ENCODE assay signal across 24 cellular contexts in the genomic region with DNA sequence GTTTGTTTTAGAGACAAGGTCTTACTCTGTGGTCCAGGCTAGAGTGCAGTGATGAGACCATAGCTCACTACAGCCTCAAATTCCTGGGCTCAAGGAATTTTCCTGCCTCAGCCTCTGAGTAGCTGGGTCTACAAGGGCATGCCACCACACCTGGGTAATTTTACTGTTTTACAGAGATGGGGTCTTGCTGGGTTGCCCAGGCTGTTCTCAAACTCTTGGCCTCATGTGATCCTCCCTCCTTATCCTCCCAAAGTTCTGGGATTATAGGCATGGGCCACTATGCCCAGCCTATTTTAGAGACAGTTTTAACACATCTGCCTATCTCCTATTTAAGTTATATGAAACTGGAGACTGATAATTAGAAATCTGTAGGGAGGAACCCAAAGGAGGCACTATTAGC. TPM values are rescaled to one million over a fixed set of nuclear protein-coding genes. Genes with fewer than 3 reads are reported as not detected.
DNase-seq lines count a peak whose midpoint lies in the region; ATAC-seq, FAIRE-seq and TF ChIP-seq lines count a peak whose summit lies in the region.
"Had no signal": no experiment of that assay in that cellular context is flagged by ENCODE, and none has a peak within 500 bp of the region (broad histone marks: within the 10 kb centered on the region; RNA-seq: fewer than 3 reads in every experiment).

No MANE protein-coding gene starts in this region.

- no peak for FAIRE-seq in astrocyte (lab: Jason Lieb, UNC)
- FAIRE-seq: islet of Langerhans had no signal

- peak overlapping the region; percentile 34; the same call in 1 of the 2 replicates for H3K4me2 ChIP-seq in OCI-LY3 (ENCODE audit: low read length)
- peak overlapping the region; percentile 41 for H3K4me2 ChIP-seq in astrocyte (ENCODE audit: low read length)
- no peak overlapping the region for H3K4me2 ChIP-seq in GM23248 (ENCODE audit: unreplicated experiment)

- H3K4me1 Mint-ChIP-seq in natural killer cell treated with Interleukin-12 subunit alpha and Interleukin-12 subunit beta and Interleukin-15 and Interleukin-18, amount 100 ng/mL, for 72 hours (ENCODE audit: low read depth in 2 of 2) = peaks cover 11 to 18% of the 10 kb centered on the region in 2 donors
- H3K4me1 Mint-ChIP-seq in natural killer cell (peaks cover 13 to 19% of the 10 kb centered on the region in 2 donors), astrocyte (ENCODE audit: low read depth, unreplicated experiment) (peaks cover 16% of the 10 kb centered on the region), glutamatergic neuron (ENCODE audit: low read depth, unreplicated experiment) (peaks cover 12% of the 10 kb centered on the region)
- peaks cover 33% of the 10 kb centered on the region for H3K4me1 Mint-ChIP-seq in stimulated activated memory B cell treated with anti-CD40 and anti-IgM and Interleukin-4, amounts not matched to agents 10 μg/mL and 1 μg/mL and 100 μg/mL, for 72 hours

- no peaks in the 10 kb centered on the region for H3K9me3 Mint-ChIP-seq in natural killer cell treated with Interleukin-12 subunit alpha and Interleukin-12 subunit beta and Interleukin-15 and Interleukin-18, amount 100 ng/mL, for 72 hours
- H3K9me3 Mint-ChIP-seq in natural killer cell (no peaks in the 10 kb centered on the region), astrocyte (ENCODE audit: unreplicated experiment) (no peaks in the 10 kb centered on the region), glutamatergic neuron (ENCODE audit: unreplicated experiment) (peaks cover 3% of the 10 kb centered on the region)
- H3K9me3 Mint-ChIP-seq in stimulated activated memory B cell treated with anti-CD40 and anti-IgM and Interleukin-4, amounts not matched to agents 10 μg/mL and 1 μg/mL and 100 μg/mL, for 72 hours = peaks cover 3% of the 10 kb centered on the region
- H3K9me3 Mint-ChIP-seq: activated T-cell treated with anti-CD3 and anti-CD28 coated beads, Interleukin-2, amount 50 U/mL, for 24 hours; CD8-positive, alpha-beta memory T cell had no signal

- DNase-seq in natural killer cell treated with Interleukin-12 subunit alpha and Interleukin-12 subunit beta and Interleukin-15 and Interleukin-18, amount 100 ng/mL, for 72 hours (ENCODE audit: low spot score) = no peak
- DNase-seq in natural killer cell (no peak), astrocyte (ENCODE audit: low read depth) (no peak), GM23248 (no peak), glutamatergic neuron (no peak), NOMO-1 treated with DMSO at 0.1 percent for 48 hours (lab: John Stamatoyannopoulos, UW; ENCODE audit: unreplicated experiment) (no peak)
- DNase-seq: activated CD4-positive, alpha-beta T cell treated with anti-CD3 and anti-CD28 coated beads for 36 hours; activated gamma-delta T cell treated with Interleukin-2 at 50 U/mL for 16 hours; activated T-cell treated with anti-CD3 and anti-CD28 coated beads, Interleukin-2, amount 50 U/mL, for 24 hours; body of pancreas; left ventricle myocardium inferior; NCI-H1694; NCI-H510A; stimulated activated CD8-positive, alpha-beta memory T cell treated with anti-CD3 and anti-CD28 coated beads, Interleukin-4, amount 100 ng/mL, for 48 hours; transverse colon had no signal

- TF ChIP-seq CTCF in natural killer cell (IDR thresholded peaks at IDR 0.05) (no peak), OCI-LY3 (IDR thresholded peaks at IDR 0.05; ENCODE audit: low read depth, low read length) (no peak), astrocyte (IDR thresholded peaks at IDR 0.05; ENCODE audit: insufficient read depth, low read depth, low read length) (no peak), glutamatergic neuron (IDR thresholded peaks at IDR 0.05; ENCODE audit: partially characterized antibody, unreplicated experiment) (no peak)

- no peaks in the 10 kb centered on the region for H3K9me3 ChIP-seq in OCI-LY3 (ENCODE audit: insufficient read depth, low read length)
- no peaks in the 10 kb centered on the region for H3K9me3 ChIP-seq in astrocyte (ENCODE audit: insufficient read depth, low read depth, low read length)
- no peaks in the 10 kb centered on the region for H3K9me3 ChIP-seq in GM23248 (ENCODE audit: low read depth)
- H3K9me3 ChIP-seq: body of pancreas, left ventricle myocardium inferior, SJCRH30, transverse colon had no signal

- in situ Hi-C loops in GM23248 (cut with MboI) = no loop called here

- H3K36me3 ChIP-seq in OCI-LY3 (replicated peaks; ENCODE audit: low read depth, low read length) = no peaks in the 10 kb centered on the region
- no peaks in the 10 kb centered on the region for H3K36me3 ChIP-seq in astrocyte (ENCODE audit: insufficient read depth, low read length)
- no peaks in the 10 kb centered on the region for H3K36me3 ChIP-seq in GM23248 (ENCODE audit: low read depth)
- H3K36me3 ChIP-seq: left ventricle myocardium inferior, SJCRH30, transverse colon had no signal

- H2AFZ ChIP-seq in OCI-LY3 (ENCODE audit: low read depth, low read length) = no peak overlapping the region
- H2AFZ ChIP-seq in astrocyte (ENCODE audit: low read depth, low read length) = no peak overlapping the region
- H2AFZ ChIP-seq in GM23248 = no peak overlapping the region

- no peaks in the 10 kb centered on the region for H3K27me3 Mint-ChIP-seq in natural killer cell treated with Interleukin-12 subunit alpha and Interleukin-12 subunit beta and Interleukin-15 and Interleukin-18, amount 100 ng/mL, for 72 hours
- H3K27me3 Mint-ChIP-seq in natural killer cell (ENCODE audit: low read depth in 2 of 2) (peaks cover 0 to 4% of the 10 kb centered on the region in 2 donors), astrocyte (ENCODE audit: low read depth, unreplicated experiment) (no peaks in the 10 kb centered on the region), glutamatergic neuron (ENCODE audit: unreplicated experiment) (no peaks in the 10 kb centered on the region)
- H3K27me3 Mint-ChIP-seq in stimulated activated memory B cell treated with anti-CD40 and anti-IgM and Interleukin-4, amounts not matched to agents 10 μg/mL and 1 μg/mL and 100 μg/mL, for 72 hours = no peaks in the 10 kb centered on the region
- H3K27me3 Mint-ChIP-seq: activated CD4-positive, alpha-beta T cell treated with anti-CD3 and anti-CD28 coated beads for 36 hours; activated T-cell treated with anti-CD3 and anti-CD28 coated beads, Interleukin-2, amount 50 U/mL, for 24 hours; CD8-positive, alpha-beta memory T cell had no signal

- peaks cover 9% of the 10 kb centered on the region; the same call in 1 of the 2 replicates for H3F3A ChIP-seq in GM23248 (ENCODE audit: insufficient read depth)

- H3K27me3 ChIP-seq in OCI-LY3 (ENCODE audit: low read depth, low read length) = peaks cover 39% of the 10 kb centered on the region
- H3K27me3 ChIP-seq in astrocyte (ENCODE audit: insufficient read depth, low read length) = no peaks in the 10 kb centered on the region
- H3K27me3 ChIP-seq in GM23248 (replicated peaks; ENCODE audit: insufficient read depth) = no peaks in the 10 kb centered on the region
- H3K27me3 ChIP-seq: body of pancreas, SJCRH30, transverse colon had no signal

- no peaks in the 10 kb centered on the region for H3K9me2 ChIP-seq in GM23248 (ENCODE audit: insufficient read depth)

- H3K4me3 Mint-ChIP-seq in natural killer cell treated with Interleukin-12 subunit alpha and Interleukin-12 subunit beta and Interleukin-15 and Interleukin-18, amount 100 ng/mL, for 72 hours = peak overlapping the region; percentile 32
- no peak overlapping the region for H3K4me3 Mint-ChIP-seq in natural killer cell
- no peak overlapping the region for H3K4me3 Mint-ChIP-seq in astrocyte (ENCODE audit: unreplicated experiment)
- H3K4me3 Mint-ChIP-seq in stimulated activated memory B cell treated with anti-CD40 and anti-IgM and Interleukin-4, amounts not matched to agents 10 μg/mL and 1 μg/mL and 100 μg/mL, for 72 hours = no peak overlapping the region
- H3K4me3 Mint-ChIP-seq in glutamatergic neuron (ENCODE audit: unreplicated experiment) = no peak overlapping the region
- H3K4me3 Mint-ChIP-seq: activated CD4-positive, alpha-beta T cell treated with anti-CD3 and anti-CD28 coated beads for 36 hours; activated T-cell treated with anti-CD3 and anti-CD28 coated beads, Interleukin-2, amount 50 U/mL, for 24 hours; T-helper 1 cell treated with Interleukin-12 subunit alpha and Interleukin-12 subunit beta and Interleukin-4 antibody, amounts not matched to agents 30 μg/mL and 1 μg/mL, for 36 hours had no signal

- no peak overlapping the region for H3K27ac Mint-ChIP-seq in natural killer cell treated with Interleukin-12 subunit alpha and Interleukin-12 subunit beta and Interleukin-15 and Interleukin-18, amount 100 ng/mL, for 72 hours
- no peak overlapping the region for H3K27ac Mint-ChIP-seq in natural killer cell
- no peak overlapping the region for H3K27ac Mint-ChIP-seq in astrocyte (ENCODE audit: unreplicated experiment)
- peak overlapping the region; percentile 59 for H3K27ac Mint-ChIP-seq in stimulated activated memory B cell treated with anti-CD40 and anti-IgM and Interleukin-4, amounts not matched to agents 10 μg/mL and 1 μg/mL and 100 μg/mL, for 72 hours
- no peak overlapping the region for H3K27ac Mint-ChIP-seq in glutamatergic neuron (ENCODE audit: unreplicated experiment)
- H3K27ac Mint-ChIP-seq: activated CD4-positive, alpha-beta T cell treated with anti-CD3 and anti-CD28 coated beads for 36 hours; activated T-cell treated with anti-CD3 and anti-CD28 coated beads, Interleukin-2, amount 50 U/mL, for 24 hours; T-helper 1 cell treated with Interleukin-12 subunit alpha and Interleukin-12 subunit beta and Interleukin-4 antibody, amounts not matched to agents 30 μg/mL and 1 μg/mL, for 36 hours had no signal

- no peak overlapping the region for H3K9ac ChIP-seq in OCI-LY3 (ENCODE audit: low read length)
- no peak overlapping the region for H3K9ac ChIP-seq in astrocyte (ENCODE audit: low read length)
- H3K9ac ChIP-seq in GM23248 = no peak overlapping the region

- H4K20me1 ChIP-seq in OCI-LY3 (ENCODE audit: insufficient read depth, low read length) (no peaks in the 10 kb centered on the region), astrocyte (ENCODE audit: insufficient read depth, low read length) (no peaks in the 10 kb centered on the region), GM23248 (ENCODE audit: insufficient read depth) (no peaks in the 10 kb centered on the region)

- H3K27ac ChIP-seq in OCI-LY3 (ENCODE audit: low read length) = no peak overlapping the region
- H3K27ac ChIP-seq in astrocyte (ENCODE audit: low read depth, low read length) = no peak overlapping the region
- H3K27ac ChIP-seq in GM23248 = no peak overlapping the region
- H3K27ac ChIP-seq: body of pancreas, HL-60, left ventricle myocardium inferior, SJCRH30, skin epidermis, transverse colon had no signal

- H3K79me2 ChIP-seq in OCI-LY3 (ENCODE audit: low read length) (no peaks in the 10 kb centered on the region), astrocyte (ENCODE audit: insufficient read depth, low read length) (no peaks in the 10 kb centered on the region), GM23248 (ENCODE audit: insufficient read depth) (no peaks in the 10 kb centered on the region)

- H3K36me3 Mint-ChIP-seq in natural killer cell treated with Interleukin-12 subunit alpha and Interleukin-12 subunit beta and Interleukin-15 and Interleukin-18, amount 100 ng/mL, for 72 hours = no peaks in the 10 kb centered on the region
- H3K36me3 Mint-ChIP-seq in natural killer cell (no peaks in the 10 kb centered on the region), astrocyte (ENCODE audit: low read depth, unreplicated experiment) (no peaks in the 10 kb centered on the region), glutamatergic neuron (ENCODE audit: unreplicated experiment) (no peaks in the 10 kb centered on the region)
- no peaks in the 10 kb centered on the region for H3K36me3 Mint-ChIP-seq in stimulated activated memory B cell treated with anti-CD40 and anti-IgM and Interleukin-4, amounts not matched to agents 10 μg/mL and 1 μg/mL and 100 μg/mL, for 72 hours
- H3K36me3 Mint-ChIP-seq: CD8-positive, alpha-beta memory T cell had no signal

- H3K4me3 ChIP-seq in OCI-LY3 (ENCODE audit: low read length) = no peak overlapping the region
- no peak overlapping the region for H3K4me3 ChIP-seq in astrocyte (ENCODE audit: insufficient read depth, low read depth, low read length)
- no peak overlapping the region for H3K4me3 ChIP-seq in GM23248
- H3K4me3 ChIP-seq: body of pancreas, left ventricle myocardium inferior, SJCRH30, skin epidermis, transverse colon had no signal

- intact Hi-C loops in natural killer cell (cut with micrococcal nuclease) = no loop called here

- no peak for ATAC-seq in natural killer cell treated with Interleukin-12 subunit alpha and Interleukin-12 subunit beta and Interleukin-15 and Interleukin-18, amount 100 ng/mL, for 72 hours
- no peak for ATAC-seq in natural killer cell
- ATAC-seq in stimulated activated memory B cell treated with anti-CD40 and anti-IgM and Interleukin-4, amounts not matched to agents 10 μg/mL and 1 μg/mL and 100 μg/mL, for 72 hours = no peak
- ATAC-seq: body of pancreas had no signal

- H3K4me1 ChIP-seq in OCI-LY3 (ENCODE audit: low read length) (peaks cover 14% of the 10 kb centered on the region), astrocyte (ENCODE audit: insufficient read depth, low read length) (peaks cover 21% of the 10 kb centered on the region), GM23248 (ENCODE audit: insufficient read depth) (peaks cover 12% of the 10 kb centered on the region)
- H3K4me1 ChIP-seq: body of pancreas, left ventricle myocardium inferior had no signal

RNA-seq across cellular contexts. Expression of a gene that starts 53.8 kb away (rescaled TPM):
- total RNA-seq in natural killer cell treated with Interleukin-12 subunit alpha and Interleukin-12 subunit beta and Interleukin-15 and Interleukin-18, amount 100 ng/mL, for 72 hours = 1 to 10 TPM; 1.7 to 4.2 TPM
- total RNA-seq in natural killer cell (1 to 10 TPM; 8.7 to 9.8 (median 9.5) TPM), astrocyte (44.5 and 51.6 TPM in 2 replicates), glutamatergic neuron (ENCODE audit: unreplicated experiment) (17.2 TPM)
- total RNA-seq in GM23248 (2014; rRNA removed; shearing (Covaris generic)) = 1.3 and 6.4 TPM in 2 replicates
- 3.6 and 3.9 TPM in 2 replicates for polyA plus RNA-seq in GM23248 (2016; fragmentation: Nextera tagmentation; extraction: Ambion mirVana)
- total RNA-seq: A172 had no signal
